22 cellular contexts compared by ENCODE assay signal in genomic region chr2:88069117-88069516, GRCh38. TPM values are rescaled to one million over a fixed set of nuclear protein-coding genes. Genes with fewer than 3 reads are reported as not detected.
DNase-seq lines count a peak whose midpoint lies in the region; ATAC-seq and TF ChIP-seq lines count a peak whose summit lies in the region.
"Had no signal": no experiment of that assay in that cellular context is flagged by ENCODE, and none has a peak within 500 bp of the region (broad histone marks: within the 10 kb centered on the region; RNA-seq: fewer than 3 reads in every experiment).

No MANE protein-coding gene starts in this region.

- no peaks in the 10 kb centered on the region for H3K4me1 ChIP-seq in right atrium auricular region
- H3K4me1 ChIP-seq in muscle layer of duodenum (ENCODE audit: control insufficient read depth in 1 of 2, insufficient read depth in 2 of 2, low read length in 2 of 2) = no peaks in the 10 kb centered on the region
- H3K4me1 ChIP-seq: BLaER1 treated with 17β-estradiol and CSF1 and Interleukin-3, amounts not matched to agents 10 nM and 100 nM had no signal

- ATAC-seq in Right ventricle myocardium superior (ENCODE audit: poor library complexity) (no peak), HG03432 (IDR thresholded peaks at IDR 0.05; ENCODE audit: unreplicated experiment) (no peak)
- ATAC-seq: CD8-positive, alpha-beta T cell; K562 had no signal

- H3K9me3 ChIP-seq in right atrium auricular region (peaks cover 0 to 1% of the 10 kb centered on the region in 2 donors), muscle layer of duodenum (ENCODE audit: control insufficient read depth in 1 of 2, low read length in 2 of 2) (no peaks in the 10 kb centered on the region)

- no peaks in the 10 kb centered on the region for H3K27me3 ChIP-seq in right atrium auricular region
- no peaks in the 10 kb centered on the region for H3K27me3 ChIP-seq in muscle layer of duodenum (ENCODE audit: low read depth, low read length)
- H3K27me3 ChIP-seq: BLaER1 treated with 17β-estradiol and CSF1 and Interleukin-3, amounts not matched to agents 10 nM and 100 nM had no signal

- H3K27ac ChIP-seq in right atrium auricular region = peak overlapping the region; percentile 74 to 95
- H3K27ac ChIP-seq in muscle layer of duodenum (ENCODE audit: low read length) = peak overlapping the region; percentile 78
- H3K27ac ChIP-seq: BLaER1 treated with 17β-estradiol and CSF1 and Interleukin-3, amounts not matched to agents 10 nM and 100 nM had no signal

- intact Hi-C loops in Right ventricle myocardium superior (cut with DNase I) = no loop called here
- intact Hi-C loops in posterior vena cava (cut with DNase I) = loop anchor here in 1 of 2 donors (10.0 kb wide), 1 partner anchor 96 kb away; no protein-coding TSS in a partner anchor

- DNase-seq in right atrium auricular region (ENCODE audit: low spot score) (peak; percentile 23), Right ventricle myocardium superior (no peak), retina (peak; percentile 66), posterior vena cava (ENCODE audit: low spot score) (no peak), NCI-H526 (lab: John Stamatoyannopoulos, UW) (no peak)
- DNase-seq: Calu3; CD8-positive, alpha-beta T cell; GF-D8; GOT3; NCI-H1092 treated with DMSO at 0.1 percent for 48 hours; NCI-H146; NCI-H2029 treated with DMSO at 0.1 percent for 48 hours; NCI-H2171; NCI-H774; OCI-M1; SIG-M5 had no signal

- TF ChIP-seq CTCF in right atrium auricular region (IDR thresholded peaks at IDR 0.05) = no peak

- H3K4me3 ChIP-seq in right atrium auricular region = peak overlapping the region; percentile 47 to 49
- peak overlapping the region; percentile 17 to 55 for H3K4me3 ChIP-seq in muscle layer of duodenum (ENCODE audit: low read depth in 1 of 2, low read length in 2 of 2)
- H3K4me3 ChIP-seq: BLaER1 treated with 17β-estradiol and CSF1 and Interleukin-3, amounts not matched to agents 10 nM and 100 nM; K562 had no signal

- H3K36me3 ChIP-seq in right atrium auricular region (no peaks in the 10 kb centered on the region), muscle layer of duodenum (ENCODE audit: control insufficient read depth in 1 of 2, insufficient read depth in 2 of 2, low read length in 2 of 2) (no peaks in the 10 kb centered on the region)
- H3K36me3 ChIP-seq: BLaER1 treated with 17β-estradiol and CSF1 and Interleukin-3, amounts not matched to agents 10 nM and 100 nM had no signal

RNA-seq across cellular contexts. Expression of gene SMYD1, which starts 1.5 kb away (rescaled TPM):
- total RNA-seq in right atrium auricular region (100 to 1,000 TPM in 1 of 2 donors, 10 to 100 TPM in 1; 74.8 to 179 TPM), Right ventricle myocardium superior (468 TPM), posterior vena cava (not detected)
- total RNA-seq: A673; Calu3; CD8-positive, alpha-beta T cell; K562; RPMI7951 had no signal

RNA-seq across cellular contexts. Expression of gene KRCC1, which starts 13.5 kb away (rescaled TPM):
- total RNA-seq in right atrium auricular region = 10 to 100 TPM; 20.6 to 27.5 TPM
- total RNA-seq in Right ventricle myocardium superior = 22.8 TPM
- 10 to 100 TPM; 19.9 to 21.8 TPM for total RNA-seq in posterior vena cava

RNA-seq across cellular contexts. Expression of gene RNU2-63P, which starts 52.8 kb away (rescaled TPM):
- total RNA-seq in right atrium auricular region (not detected), Right ventricle myocardium superior (not detected), posterior vena cava (10 to 100 TPM in 1 of 2 donors, 1 to 10 TPM in 1; 5.2 to 11.5 TPM)
- total RNA-seq: Calu3, RPMI7951 had no signal

RNA-seq across cellular contexts. Expression of gene FABP1, which starts 58.7 kb away (rescaled TPM):
- not detected for total RNA-seq in right atrium auricular region
- total RNA-seq in Right ventricle myocardium superior = not detected
- total RNA-seq in posterior vena cava = not detected
- total RNA-seq: A673; Calu3; CD8-positive, alpha-beta T cell; RPMI7951 had no signal

Comparison
In these comparisons a context has a peak if more than half of its experiments do, and no peak if none do; other contexts are left out.
1. DNase-seq: peak in right atrium auricular region (single experiment) and retina (single experiment); none in Right ventricle myocardium superior (single experiment), posterior vena cava (single experiment) and NCI-H526 (0 of 2).
2. RNA of gene SMYD1, which starts 1.5 kb away (total RNA-seq): 468 TPM in Right ventricle myocardium superior (single experiment) and 74.8 to 179 TPM in right atrium auricular region; not detected in posterior vena cava; every median in the first group is over 10 times any median in the second.